Comparison of ENCODE assay signal across 11 cellular contexts in genomic region chr22:33867118-33867863, GRCh38. TPM values are rescaled to one million over a fixed set of nuclear protein-coding genes. Genes with fewer than 3 reads are reported as not detected.
A peak's percentile ranks its signal among the peaks of the same experiment; 100 is the strongest.
DNase-seq lines count a peak whose midpoint lies in the region; ATAC-seq, FAIRE-seq and TF ChIP-seq lines count a peak whose summit lies in the region.
"Had no signal": no experiment of that assay in that cellular context is flagged by ENCODE, and none has a peak within 500 bp of the region (broad histone marks: within the 10 kb centered on the region; RNA-seq: fewer than 3 reads in every experiment).

No MANE protein-coding gene starts in this region.

- no peaks in the 10 kb centered on the region for H4K20me1 ChIP-seq in HepG2 (ENCODE audit: insufficient read depth, low read length)

- TF ChIP-seq CTCF in chondrocyte (IDR thresholded peaks at IDR 0.05) (no peak), HepG2 (CRISPR knock-in tag; IDR thresholded peaks at IDR 0.05) (no peak), thoracic aorta (IDR thresholded peaks at IDR 0.05) (no peak)

- H3K4me1 Mint-ChIP-seq in chondrocyte (ENCODE audit: low read depth) = peaks cover 33% of the 10 kb centered on the region

- no peak overlapping the region for H3K9ac ChIP-seq in HepG2 (ENCODE audit: insufficient read depth, low read depth, low read length)

- no peak overlapping the region for H2AFZ ChIP-seq in HepG2 (ENCODE audit: low read length)

- in situ Hi-C loops in HepG2 (cut with HindIII; ENCODE audit: extremely low pct_ligation_motif_present, low pct_unique_long_range_greater_than_20kb) = no loop called here

- H3K36me3 ChIP-seq in HepG2 (replicated peaks in 1 of 2; ENCODE audit: control insufficient read depth in 1 of 2, insufficient read depth in 2 of 2, low read length in 2 of 2) = no peaks in the 10 kb centered on the region
- no peaks in the 10 kb centered on the region for H3K36me3 ChIP-seq in thoracic aorta

- H3K27me3 Mint-ChIP-seq in chondrocyte (ENCODE audit: low read depth) = no peaks in the 10 kb centered on the region

- H3K4me2 ChIP-seq in HepG2 (ENCODE audit: low read depth, low read length) = peak overlapping the region; percentile 50; the same call in 1 of the 2 replicates

- H3K4me1 ChIP-seq in HepG2 (ENCODE audit: insufficient read depth, low read length) = peaks cover 41% of the 10 kb centered on the region
- H3K4me1 ChIP-seq in thoracic aorta (ENCODE audit: control insufficient read depth in 1 of 2, low read depth in 2 of 2) = peaks cover 14 to 62% of the 10 kb centered on the region in 2 donors

- peak overlapping the region; percentile 38 for H3K27ac Mint-ChIP-seq in chondrocyte (ENCODE audit: unreplicated experiment)
- H3K27ac Mint-ChIP-seq: activated T-helper 2 cell treated with anti-CD3 and anti-CD28 coated beads, Interferon-gamma antibody, Interleukin-2, Interleukin-4, amounts not matched to agents 10 μg/mL and 5 μg/mL and 100 μg/mL, durations not matched to agents 14 hours and 24 hours and 36 hours had no signal

- H3K36me3 Mint-ChIP-seq in chondrocyte (ENCODE audit: low read depth) = no peaks in the 10 kb centered on the region

- TF ChIP-seq EP300 in HepG2 (IDR thresholded peaks at IDR 0.05; ENCODE audit: low read depth in 2 of 2, low read length in 2 of 2) = no peak; a peak in 1 of 4 replicates
- TF ChIP-seq EP300 in HepG2 (CRISPR knock-in tag; IDR thresholded peaks at IDR 0.05; ENCODE audit: borderline replicate concordance) = no peak

- CTCF ChIA-PET in HepG2 (lab: Yijun Ruan, JAX; ENCODE audit: low intra/inter-chr PET ratio, low total read pairs) = no interaction called here

- no peak for TF ChIP-seq RAD21 in HepG2 (CRISPR knock-in tag; IDR thresholded peaks at IDR 0.05)

- 55% methylated on average over 10 of the region's 12 CpGs for WGBS in HepG2 (ENCODE audit: low lambda C conversion rate)

- ATAC-seq in HepG2 = peak; percentile 72
- no peak for ATAC-seq in thoracic aorta (ENCODE audit: insufficient number of reproducible peaks, low FRiP score, low read depth)
- no peak for ATAC-seq in GM18870 (IDR thresholded peaks at IDR 0.05; ENCODE audit: unreplicated experiment)
- no peak for ATAC-seq in GM21447 (IDR thresholded peaks at IDR 0.05; ENCODE audit: unreplicated experiment)
- ATAC-seq: stimulated activated naive CD8-positive, alpha-beta T cell treated with anti-CD3 and anti-CD28 coated beads, Interleukin-15, Interleukin-2, amounts not matched to agents 100 U/mL and 50 U/mL, for 24 hours had no signal

- H3K27me3 ChIP-seq in HepG2 (ENCODE audit: control insufficient read depth in 1 of 2, insufficient read depth in 2 of 2, low read length in 2 of 2) (no peaks in the 10 kb centered on the region), thoracic aorta (replicated peaks; ENCODE audit: insufficient read depth) (no peaks in the 10 kb centered on the region)

- no peak for TF ChIP-seq POLR2A in HepG2 (IDR thresholded peaks at IDR 0.05; ENCODE audit: insufficient read depth in 1 of 2, low read depth in 2 of 2, low read length in 2 of 2)

- POLR2A ChIA-PET in HepG2 (lab: Yijun Ruan, JAX) = no interaction called here

- H3K4me3 ChIP-seq in HepG2 (replicated peaks in 1 of 3; ENCODE audit: insufficient read depth in 1 of 3, low read depth in 2 of 3, low read length in 3 of 3) (no peak overlapping the region; a peak in 1 of 6 replicates), thoracic aorta (no peak overlapping the region)

- intact Hi-C loops in HepG2 (cut with micrococcal nuclease; ENCODE audit: unreplicated experiment) = no loop called here

- H3K9me3 ChIP-seq in HepG2 (ENCODE audit: low read length) = no peaks in the 10 kb centered on the region
- H3K9me3 ChIP-seq in thoracic aorta = no peaks in the 10 kb centered on the region

- H3K27ac ChIP-seq in HepG2 (ENCODE audit: extremely low read length, insufficient read depth, low read length) (peak overlapping the region; percentile 39), thoracic aorta (peak overlapping the region; percentile 56 to 71)

- no peaks in the 10 kb centered on the region for H3K9me3 Mint-ChIP-seq in chondrocyte (ENCODE audit: low read depth)

- H3K79me2 ChIP-seq in HepG2 (ENCODE audit: insufficient read depth, low read length) = no peaks in the 10 kb centered on the region

- H3K4me3 Mint-ChIP-seq in chondrocyte (ENCODE audit: unreplicated experiment) = no peak overlapping the region

- BruUV-seq in HepG2 (replicated peaks; lab: Mats Ljungman, UMichigan) = no TSS peak

- peak; percentile 37 for DNase-seq in LHCN-M2 (ENCODE audit: low read depth)
- DNase-seq in chondrocyte (ENCODE audit: low spot score) = no peak
- DNase-seq in HepG2 (ENCODE audit: low spot score) = peak; percentile 48
- DNase-seq in thoracic aorta (ENCODE audit: low spot score) = no peak
- DNase-seq in NCI-H2081 treated with DMSO at 0.1 percent for 48 hours (lab: John Stamatoyannopoulos, UW) = no peak
- DNase-seq: cortex of kidney; NCI-H2029 treated with DMSO at 0.1 percent for 48 hours; stimulated activated naive CD8-positive, alpha-beta T cell treated with anti-CD3 and anti-CD28 coated beads, Interleukin-15, Interleukin-2, amounts not matched to agents 100 U/mL and 50 U/mL, for 24 hours had no signal

- FAIRE-seq in HepG2 (lab: Jason Lieb, UNC) = peak; percentile 18

TF ChIP-seq in HepG2, 621 proteins besides CTCF, POLR2A, EP300 and RAD21 (continues in another document):
- TF ChIP-seq RARA (CRISPR knock-in tag; IDR thresholded peaks at IDR 0.05) (peak; percentile 19; the same call in 1 of the 2 replicates), MEIS2 (CRISPR knock-in tag; IDR thresholded peaks at IDR 0.05) (no peak), TFDP1 (CRISPR knock-in tag; IDR thresholded peaks at IDR 0.05; ENCODE audit: borderline replicate concordance) (no peak), ATF7 (IDR thresholded peaks at IDR 0.05) (no peak), ATF7 (CRISPR knock-in tag; IDR thresholded peaks at IDR 0.05) (no peak)
- TF ChIP-seq, protein P1, sequence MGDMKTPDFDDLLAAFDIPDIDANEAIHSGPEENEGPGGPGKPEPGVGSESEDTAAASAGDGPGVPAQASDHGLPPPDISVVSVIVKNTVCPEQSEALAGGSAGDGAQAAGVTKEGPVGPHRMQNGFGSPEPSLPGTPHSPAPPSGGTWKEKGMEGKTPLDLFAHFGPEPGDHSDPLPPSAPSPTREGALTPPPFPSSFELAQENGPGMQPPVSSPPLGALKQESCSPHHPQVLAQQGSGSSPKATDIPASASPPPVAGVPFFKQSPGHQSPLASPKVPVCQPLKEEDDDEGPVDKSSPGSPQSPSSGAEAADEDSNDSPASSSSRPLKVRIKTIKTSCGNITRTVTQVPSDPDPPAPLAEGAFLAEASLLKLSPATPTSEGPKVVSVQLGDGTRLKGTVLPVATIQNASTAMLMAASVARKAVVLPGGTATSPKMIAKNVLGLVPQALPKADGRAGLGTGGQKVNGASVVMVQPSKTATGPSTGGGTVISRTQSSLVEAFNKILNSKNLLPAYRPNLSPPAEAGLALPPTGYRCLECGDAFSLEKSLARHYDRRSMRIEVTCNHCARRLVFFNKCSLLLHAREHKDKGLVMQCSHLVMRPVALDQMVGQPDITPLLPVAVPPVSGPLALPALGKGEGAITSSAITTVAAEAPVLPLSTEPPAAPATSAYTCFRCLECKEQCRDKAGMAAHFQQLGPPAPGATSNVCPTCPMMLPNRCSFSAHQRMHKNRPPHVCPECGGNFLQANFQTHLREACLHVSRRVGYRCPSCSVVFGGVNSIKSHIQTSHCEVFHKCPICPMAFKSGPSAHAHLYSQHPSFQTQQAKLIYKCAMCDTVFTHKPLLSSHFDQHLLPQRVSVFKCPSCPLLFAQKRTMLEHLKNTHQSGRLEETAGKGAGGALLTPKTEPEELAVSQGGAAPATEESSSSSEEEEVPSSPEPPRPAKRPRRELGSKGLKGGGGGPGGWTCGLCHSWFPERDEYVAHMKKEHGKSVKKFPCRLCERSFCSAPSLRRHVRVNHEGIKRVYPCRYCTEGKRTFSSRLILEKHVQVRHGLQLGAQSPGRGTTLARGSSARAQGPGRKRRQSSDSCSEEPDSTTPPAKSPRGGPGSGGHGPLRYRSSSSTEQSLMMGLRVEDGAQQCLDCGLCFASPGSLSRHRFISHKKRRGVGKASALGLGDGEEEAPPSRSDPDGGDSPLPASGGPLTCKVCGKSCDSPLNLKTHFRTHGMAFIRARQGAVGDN (CRISPR knock-in tag; IDR thresholded peaks at IDR 0.05) = peak; percentile 29

RNA-seq across cellular contexts. Expression of gene LARGE1, which starts 53.0 kb away (rescaled TPM):
- total RNA-seq in LHCN-M2 (2014; rRNA removed) = 7.8 and 8.6 TPM in 2 replicates
- 4.3 TPM for polyA plus RNA-seq in LHCN-M2 (2012)
- total RNA-seq in chondrocyte = 21.3 to 24.8 TPM (median 22.6 TPM) in 3 replicates
- 10.2 and 11.0 TPM in 2 replicates for total RNA-seq in HepG2 (2016; rRNA removed; fragmentation: Illumina TruSeq; extraction: Trizol)
- 2.6 and 4.8 TPM in 2 replicates for total RNA-seq in HepG2 (2016; cell fraction: cytosol; rRNA removed; fragmentation: Illumina TruSeq; extraction: Trizol; ENCODE audit: low read depth)
- total RNA-seq in HepG2 (2016; cell fraction: insoluble cytoplasmic fraction; rRNA removed; fragmentation: Illumina TruSeq; extraction: Trizol) = 8.7 and 10.4 TPM in 2 replicates
- total RNA-seq in HepG2 (2016; cell fraction: membrane; rRNA removed; fragmentation: Illumina TruSeq; extraction: Trizol) = 8.0 and 8.7 TPM in 2 replicates
- total RNA-seq in HepG2 (2016; cell fraction: nucleus; rRNA removed; fragmentation: Illumina TruSeq; extraction: Trizol) = 12.6 and 19.7 TPM in 2 replicates
- 8.4 and 9.7 TPM in 2 replicates for polyA plus RNA-seq in HepG2 (2011; rRNA removed)
- 7.6 and 7.8 TPM in 2 replicates for polyA plus RNA-seq in HepG2 (2011; cell fraction: cytosol; rRNA removed)
- 10.1 and 10.2 TPM in 2 replicates for polyA plus RNA-seq in HepG2 (2011; cell fraction: nucleus; rRNA removed)
- 6.8 and 7.7 TPM in 2 replicates for polyA plus RNA-seq in HepG2 (2012)
- polyA plus RNA-seq in HepG2 (2016; cell fraction: cytosol; fragmentation: Illumina TruSeq; extraction: Trizol; ENCODE audit: low read depth) = 1.0 and 1.3 TPM in 2 replicates
- 7.4 and 8.7 TPM in 2 replicates for polyA plus RNA-seq in HepG2 (2016; cell fraction: insoluble cytoplasmic fraction; fragmentation: Illumina TruSeq; extraction: Trizol; ENCODE audit: low read depth)
- 4.7 and 5.3 TPM in 2 replicates for polyA plus RNA-seq in HepG2 (2016; cell fraction: membrane; fragmentation: Illumina TruSeq; extraction: Trizol; ENCODE audit: low read depth)
- 9.1 and 9.5 TPM in 2 replicates for polyA plus RNA-seq in HepG2 (2016; cell fraction: nucleus; fragmentation: Illumina TruSeq; extraction: Trizol; ENCODE audit: insufficient read depth, low read depth)
- polyA minus RNA-seq in HepG2 (2011; rRNA and poly(A)+ RNA removed; ENCODE audit: low replicate concordance) = 0.09 and 45.3 TPM in 2 replicates
- 10.6 and 17.4 TPM in 2 replicates for polyA minus RNA-seq in HepG2 (2011; cell fraction: cytosol; rRNA and poly(A)+ RNA removed)
- polyA minus RNA-seq in HepG2 (2011; cell fraction: nucleus; rRNA and poly(A)+ RNA removed) = 24.1 and 29.6 TPM in 2 replicates
- total RNA-seq in thoracic aorta = 10 to 100 TPM; 29.5 to 42.1 TPM

Comparison
In these comparisons a context has a peak if more than half of its experiments do, and no peak if none do; other contexts are left out.
1. DNase-seq: peak in LHCN-M2 (single experiment) and HepG2 (single experiment); none in chondrocyte (single experiment), thoracic aorta (single experiment) and NCI-H2081 treated with DMSO at 0.1 percent for 48 hours (single experiment).